ENCODE assay signal across 8 cellular contexts in the genomic region with DNA sequence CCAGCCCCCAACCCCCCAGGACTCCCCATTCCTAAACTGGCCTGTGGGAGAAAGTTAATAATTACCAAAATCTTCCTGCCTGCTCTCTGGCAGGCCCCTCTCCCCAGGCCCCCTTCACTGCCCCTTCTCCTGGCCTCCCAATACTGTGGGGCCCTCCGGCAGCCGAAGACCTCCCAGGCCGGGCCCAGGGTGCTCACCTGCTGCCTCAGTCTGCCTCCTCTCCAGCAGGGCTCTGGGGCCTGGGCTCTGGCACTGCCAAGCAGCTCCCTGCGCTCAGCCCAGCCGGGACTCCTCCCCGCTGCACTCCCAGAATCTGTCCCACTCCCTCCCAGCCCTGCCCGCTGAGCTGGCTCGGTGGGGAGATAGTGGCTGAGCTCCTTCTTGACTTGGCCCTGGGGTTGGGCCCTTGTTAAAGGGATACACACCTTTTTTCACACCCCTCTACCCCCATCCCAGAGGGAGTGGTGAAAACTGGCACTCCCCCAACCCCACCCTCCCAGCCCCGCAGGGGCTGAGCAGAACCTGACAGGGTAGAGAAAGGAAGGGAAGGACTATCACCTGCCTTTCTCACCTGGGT. TPM values are rescaled to one million over a fixed set of nuclear protein-coding genes. Genes with fewer than 3 reads are reported as not detected.
A peak's percentile ranks its signal among the peaks of the same experiment; 100 is the strongest.
DNase-seq lines count a peak whose midpoint lies in the region; ATAC-seq, FAIRE-seq and TF ChIP-seq lines count a peak whose summit lies in the region.

A gene with protein sequence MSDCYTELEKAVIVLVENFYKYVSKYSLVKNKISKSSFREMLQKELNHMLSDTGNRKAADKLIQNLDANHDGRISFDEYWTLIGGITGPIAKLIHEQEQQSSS (minus strand): TSS at position 383 of the 577 bp plus-strand sequence. CDS start 4,986 bp downstream, outside the sequence.

- in situ Hi-C loops in HepG2 (cut with HindIII; ENCODE audit: extremely low pct_ligation_motif_present, low pct_unique_long_range_greater_than_20kb): no loop called here

- no peak for TF ChIP-seq RAD21 in HepG2 (CRISPR knock-in tag; IDR thresholded peaks at IDR 0.05)

- 0% methylated on average over 2 of the region's 9 CpGs for WGBS in HepG2 (ENCODE audit: low lambda C conversion rate)
- WGBS in testis, 2 donors: 29 to 70% methylated on average over 3 to 9 of the region's 9 CpGs

- H3K79me2 ChIP-seq in HepG2 (ENCODE audit: insufficient read depth, low read length): peaks cover 12% of the 10 kb centered on the region

- DNase-seq in HuH-7.5 (ENCODE audit: low spot score) (peak; percentile 80), dedifferentiated amniotic fluid mesenchymal stem cell (ENCODE audit: extremely low spot score) (peak; percentile 57), HepG2 (ENCODE audit: low spot score) (no peak), testis (peak; percentile 84), NCI-H748 treated with DMSO at 0.1 percent for 48 hours (lab: John Stamatoyannopoulos, UW) (no peak)
- DNase-seq in stimulated activated CD4-positive, alpha-beta T cell treated with anti-CD3 and anti-CD28 coated beads, Interleukin-2, amount 100 ng/mL, for 48 hours: no peak

- no peaks in the 10 kb centered on the region for H3K9me3 ChIP-seq in HepG2 (ENCODE audit: low read length)
- H3K9me3 ChIP-seq in testis: no peaks in the 10 kb centered on the region

- intact Hi-C loops in HepG2 (cut with micrococcal nuclease; ENCODE audit: unreplicated experiment): no loop called here
- intact Hi-C loops in testis (cut with DNase I; ENCODE audit: low total_unique reads): no loop called here

- peak within 1 kb of the TSS; percentile 80 for H3K9ac ChIP-seq in HepG2 (ENCODE audit: insufficient read depth, low read depth, low read length)

- TF ChIP-seq POLR2A in HepG2 (IDR thresholded peaks at IDR 0.05; ENCODE audit: insufficient read depth in 1 of 2, low read depth in 2 of 2, low read length in 2 of 2) (peak; percentile 18 to 75; a peak in 2 of 4 replicates), testis (IDR thresholded peaks at IDR 0.05) (no peak)

- no peak for FAIRE-seq in HepG2 (lab: Jason Lieb, UNC)

- BruUV-seq in HepG2 (replicated peaks; lab: Mats Ljungman, UMichigan): no TSS peak

- H3K4me2 ChIP-seq in HepG2 (ENCODE audit: low read depth, low read length): peak within 1 kb of the TSS; percentile 84

- POLR2A ChIA-PET in HepG2 (lab: Yijun Ruan, JAX): interaction anchor here (1.0 to 12.2 kb wide), 13 partner anchors 9 to 163 kb away, joined by 3 to 390 read pairs (median 4); a partner anchor contains a TSS

- H3K4me1 ChIP-seq in HepG2 (ENCODE audit: insufficient read depth, low read length) (peaks cover 85% of the 10 kb centered on the region), testis (peaks cover 40% of the 10 kb centered on the region)

- ATAC-seq in HepG2 (peak; percentile 49), GM21360 (IDR thresholded peaks at IDR 0.05; ENCODE audit: unreplicated experiment) (no peak), HG03135 (IDR thresholded peaks at IDR 0.05; ENCODE audit: unreplicated experiment) (no peak)

- H3K27me3 ChIP-seq in HepG2 (ENCODE audit: control insufficient read depth in 1 of 2, insufficient read depth in 2 of 2, low read length in 2 of 2) (no peaks in the 10 kb centered on the region; a peak in 1 of 5 replicates), testis (no peaks in the 10 kb centered on the region)

- no peaks in the 10 kb centered on the region for H4K20me1 ChIP-seq in HepG2 (ENCODE audit: insufficient read depth, low read length)

- H3K27ac ChIP-seq in HepG2 (ENCODE audit: extremely low read length, insufficient read depth, low read length) (peak within 1 kb of the TSS; percentile 66), testis (peak within 1 kb of the TSS; percentile 75 to 88)

- TF ChIP-seq EP300 in HepG2 (IDR thresholded peaks at IDR 0.05; ENCODE audit: low read depth in 2 of 2, low read length in 2 of 2): no peak; a peak in 1 of 4 replicates
- no peak for TF ChIP-seq EP300 in HepG2 (CRISPR knock-in tag; IDR thresholded peaks at IDR 0.05; ENCODE audit: borderline replicate concordance)

- H3K4me3 ChIP-seq in HepG2 (replicated peaks in 1 of 3; ENCODE audit: insufficient read depth in 1 of 3, low read depth in 2 of 3, low read length in 3 of 3) (peak within 1 kb of the TSS; percentile 60 to 76 (median 71)), testis (peak within 1 kb of the TSS; percentile 54 to 76)

- TF ChIP-seq CTCF in HepG2 (CRISPR knock-in tag; IDR thresholded peaks at IDR 0.05): no peak
- TF ChIP-seq CTCF in testis (IDR thresholded peaks at IDR 0.05): no peak

- H2AFZ ChIP-seq in HepG2 (ENCODE audit: low read length): no peak within 1 kb of the TSS

- CTCF ChIA-PET in HepG2 (lab: Yijun Ruan, JAX; ENCODE audit: low intra/inter-chr PET ratio, low total read pairs): no interaction called here

- no peaks in the 10 kb centered on the region for H3K36me3 ChIP-seq in HepG2 (replicated peaks in 1 of 2; ENCODE audit: control insufficient read depth in 1 of 2, insufficient read depth in 2 of 2, low read length in 2 of 2)
- no peaks in the 10 kb centered on the region for H3K36me3 ChIP-seq in testis (ENCODE audit: low read depth, missing control alignments)

TF ChIP-seq in HepG2, 621 proteins besides CTCF, POLR2A, EP300 and RAD21 (continues in another document):
- TF ChIP-seq, protein P1, sequence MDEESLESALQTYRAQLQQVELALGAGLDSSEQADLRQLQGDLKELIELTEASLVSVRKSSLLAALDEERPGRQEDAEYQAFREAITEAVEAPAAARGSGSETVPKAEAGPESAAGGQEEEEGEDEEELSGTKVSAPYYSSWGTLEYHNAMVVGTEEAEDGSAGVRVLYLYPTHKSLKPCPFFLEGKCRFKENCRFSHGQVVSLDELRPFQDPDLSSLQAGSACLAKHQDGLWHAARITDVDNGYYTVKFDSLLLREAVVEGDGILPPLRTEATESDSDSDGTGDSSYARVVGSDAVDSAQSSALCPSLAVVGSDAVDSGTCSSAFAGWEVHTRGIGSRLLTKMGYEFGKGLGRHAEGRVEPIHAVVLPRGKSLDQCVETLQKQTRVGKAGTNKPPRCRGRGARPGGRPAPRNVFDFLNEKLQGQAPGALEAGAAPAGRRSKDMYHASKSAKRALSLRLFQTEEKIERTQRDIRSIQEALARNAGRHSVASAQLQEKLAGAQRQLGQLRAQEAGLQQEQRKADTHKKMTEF (CRISPR knock-in tag; IDR thresholded peaks at IDR 0.05): 0 out of 2 replicates have a peak, but pooled peaks have one; percentile 34
- TF ChIP-seq ZNF777 (CRISPR knock-in tag; IDR thresholded peaks at IDR 0.05) (no peak), ZBTB7B (CRISPR knock-in tag; IDR thresholded peaks at IDR 0.05) (peak; percentile 87), ZNF781 (CRISPR knock-in tag; IDR thresholded peaks at IDR 0.05; ENCODE audit: borderline replicate concordance, not compliant biosample characterization) (no peak)
- TF ChIP-seq, protein P2, sequence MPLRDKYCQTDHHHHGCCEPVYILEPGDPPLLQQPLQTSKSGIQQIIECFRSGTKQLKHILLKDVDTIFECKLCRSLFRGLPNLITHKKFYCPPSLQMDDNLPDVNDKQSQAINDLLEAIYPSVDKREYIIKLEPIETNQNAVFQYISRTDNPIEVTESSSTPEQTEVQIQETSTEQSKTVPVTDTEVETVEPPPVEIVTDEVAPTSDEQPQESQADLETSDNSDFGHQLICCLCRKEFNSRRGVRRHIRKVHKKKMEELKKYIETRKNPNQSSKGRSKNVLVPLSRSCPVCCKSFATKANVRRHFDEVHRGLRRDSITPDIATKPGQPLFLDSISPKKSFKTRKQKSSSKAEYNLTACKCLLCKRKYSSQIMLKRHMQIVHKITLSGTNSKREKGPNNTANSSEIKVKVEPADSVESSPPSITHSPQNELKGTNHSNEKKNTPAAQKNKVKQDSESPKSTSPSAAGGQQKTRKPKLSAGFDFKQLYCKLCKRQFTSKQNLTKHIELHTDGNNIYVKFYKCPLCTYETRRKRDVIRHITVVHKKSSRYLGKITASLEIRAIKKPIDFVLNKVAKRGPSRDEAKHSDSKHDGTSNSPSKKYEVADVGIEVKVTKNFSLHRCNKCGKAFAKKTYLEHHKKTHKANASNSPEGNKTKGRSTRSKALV (CRISPR knock-in tag; IDR thresholded peaks at IDR 0.05): 0 out of 2 replicates have a peak, but pooled peaks have one; percentile 18
- TF ChIP-seq, protein P3, sequence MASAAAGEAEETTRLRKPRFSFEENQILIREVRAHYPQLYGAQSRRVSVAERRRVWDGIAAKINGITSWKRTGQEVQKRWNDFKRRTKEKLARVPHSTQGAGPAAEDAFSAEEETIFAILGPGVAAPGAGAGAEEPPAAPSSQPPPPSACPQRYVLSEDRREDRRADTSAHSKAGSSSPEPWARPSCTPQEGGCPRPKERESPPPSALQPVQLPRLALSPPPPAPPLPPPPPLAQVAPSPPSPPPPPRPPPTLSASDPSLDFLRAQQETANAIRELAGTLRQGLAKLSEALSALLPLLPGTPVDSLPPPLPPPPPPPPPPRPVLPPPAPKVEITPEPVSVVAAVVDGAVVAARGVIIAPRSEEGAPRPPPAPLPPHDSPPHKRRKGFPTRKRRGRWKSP (CRISPR knock-in tag; IDR thresholded peaks at IDR 0.05): 0 out of 2 replicates have a peak, but pooled peaks have one; percentile 72

RNA-seq across cellular contexts. Expression of the gene that starts here (rescaled TPM):
- total RNA-seq in HepG2 (2016; rRNA removed; fragmentation: Illumina TruSeq; extraction: Trizol) (46.0 and 51.2 TPM in 2 replicates), testis (100 to 1,000 TPM; 158 to 171 TPM)
- 35.2 and 50.8 TPM in 2 replicates for total RNA-seq in HepG2 (2016; cell fraction: cytosol; rRNA removed; fragmentation: Illumina TruSeq; extraction: Trizol; ENCODE audit: low read depth)
- 46.0 and 49.1 TPM in 2 replicates for total RNA-seq in HepG2 (2016; cell fraction: insoluble cytoplasmic fraction; rRNA removed; fragmentation: Illumina TruSeq; extraction: Trizol)
- total RNA-seq in HepG2 (2016; cell fraction: membrane; rRNA removed; fragmentation: Illumina TruSeq; extraction: Trizol): 64.5 and 88.0 TPM in 2 replicates
- 17.2 and 18.5 TPM in 2 replicates for total RNA-seq in HepG2 (2016; cell fraction: nucleus; rRNA removed; fragmentation: Illumina TruSeq; extraction: Trizol)
- polyA plus RNA-seq in HepG2 (2011; rRNA removed) (195 and 203 TPM in 2 replicates), testis (ENCODE audit: insufficient read depth, low read depth, low replicate concordance) (126 TPM)
- polyA plus RNA-seq in HepG2 (2011; cell fraction: cytosol; rRNA removed): 207 and 257 TPM in 2 replicates
- polyA plus RNA-seq in HepG2 (2011; cell fraction: nucleus; rRNA removed): 63.0 and 64.5 TPM in 2 replicates
- polyA plus RNA-seq in HepG2 (2012): 50.0 and 61.9 TPM in 2 replicates
- 56.0 and 73.0 TPM in 2 replicates for polyA plus RNA-seq in HepG2 (2016; cell fraction: cytosol; fragmentation: Illumina TruSeq; extraction: Trizol; ENCODE audit: low read depth)
- polyA plus RNA-seq in HepG2 (2016; cell fraction: insoluble cytoplasmic fraction; fragmentation: Illumina TruSeq; extraction: Trizol; ENCODE audit: low read depth): 58.3 and 61.2 TPM in 2 replicates
- 82.4 and 91.4 TPM in 2 replicates for polyA plus RNA-seq in HepG2 (2016; cell fraction: membrane; fragmentation: Illumina TruSeq; extraction: Trizol; ENCODE audit: low read depth)
- polyA plus RNA-seq in HepG2 (2016; cell fraction: nucleus; fragmentation: Illumina TruSeq; extraction: Trizol; ENCODE audit: insufficient read depth, low read depth): 34.9 and 35.7 TPM in 2 replicates
- 116 and 347 TPM in 2 replicates for polyA minus RNA-seq in HepG2 (2011; rRNA and poly(A)+ RNA removed; ENCODE audit: low replicate concordance)
- 41.2 and 43.1 TPM in 2 replicates for polyA minus RNA-seq in HepG2 (2011; cell fraction: cytosol; rRNA and poly(A)+ RNA removed)
- polyA minus RNA-seq in HepG2 (2011; cell fraction: nucleus; rRNA and poly(A)+ RNA removed): 31.9 and 35.2 TPM in 2 replicates

Comparison
In these comparisons a context has a peak if more than half of its experiments do, and no peak if none do; other contexts are left out.
1. DNase-seq: peak in HuH-7.5 (single experiment), dedifferentiated amniotic fluid mesenchymal stem cell (single experiment) and testis (single experiment); none in HepG2 (single experiment), NCI-H748 treated with DMSO at 0.1 percent for 48 hours (single experiment) and stimulated activated CD4-positive, alpha-beta T cell treated with anti-CD3 and anti-CD28 coated beads, Interleukin-2, amount 100 ng/mL, for 48 hours (0 of 2).